1 cellular context compared by ENCODE assay signal in genomic region chr6:111794716-111795452, GRCh38.
TF ChIP-seq lines count a peak whose summit lies in the region.

No MANE protein-coding gene starts in this region.

TF ChIP-seq in HepG2, 621 proteins besides CTCF, POLR2A, EP300 and RAD21 (continued from another document and continues in another):
- TF ChIP-seq, protein P1, sequence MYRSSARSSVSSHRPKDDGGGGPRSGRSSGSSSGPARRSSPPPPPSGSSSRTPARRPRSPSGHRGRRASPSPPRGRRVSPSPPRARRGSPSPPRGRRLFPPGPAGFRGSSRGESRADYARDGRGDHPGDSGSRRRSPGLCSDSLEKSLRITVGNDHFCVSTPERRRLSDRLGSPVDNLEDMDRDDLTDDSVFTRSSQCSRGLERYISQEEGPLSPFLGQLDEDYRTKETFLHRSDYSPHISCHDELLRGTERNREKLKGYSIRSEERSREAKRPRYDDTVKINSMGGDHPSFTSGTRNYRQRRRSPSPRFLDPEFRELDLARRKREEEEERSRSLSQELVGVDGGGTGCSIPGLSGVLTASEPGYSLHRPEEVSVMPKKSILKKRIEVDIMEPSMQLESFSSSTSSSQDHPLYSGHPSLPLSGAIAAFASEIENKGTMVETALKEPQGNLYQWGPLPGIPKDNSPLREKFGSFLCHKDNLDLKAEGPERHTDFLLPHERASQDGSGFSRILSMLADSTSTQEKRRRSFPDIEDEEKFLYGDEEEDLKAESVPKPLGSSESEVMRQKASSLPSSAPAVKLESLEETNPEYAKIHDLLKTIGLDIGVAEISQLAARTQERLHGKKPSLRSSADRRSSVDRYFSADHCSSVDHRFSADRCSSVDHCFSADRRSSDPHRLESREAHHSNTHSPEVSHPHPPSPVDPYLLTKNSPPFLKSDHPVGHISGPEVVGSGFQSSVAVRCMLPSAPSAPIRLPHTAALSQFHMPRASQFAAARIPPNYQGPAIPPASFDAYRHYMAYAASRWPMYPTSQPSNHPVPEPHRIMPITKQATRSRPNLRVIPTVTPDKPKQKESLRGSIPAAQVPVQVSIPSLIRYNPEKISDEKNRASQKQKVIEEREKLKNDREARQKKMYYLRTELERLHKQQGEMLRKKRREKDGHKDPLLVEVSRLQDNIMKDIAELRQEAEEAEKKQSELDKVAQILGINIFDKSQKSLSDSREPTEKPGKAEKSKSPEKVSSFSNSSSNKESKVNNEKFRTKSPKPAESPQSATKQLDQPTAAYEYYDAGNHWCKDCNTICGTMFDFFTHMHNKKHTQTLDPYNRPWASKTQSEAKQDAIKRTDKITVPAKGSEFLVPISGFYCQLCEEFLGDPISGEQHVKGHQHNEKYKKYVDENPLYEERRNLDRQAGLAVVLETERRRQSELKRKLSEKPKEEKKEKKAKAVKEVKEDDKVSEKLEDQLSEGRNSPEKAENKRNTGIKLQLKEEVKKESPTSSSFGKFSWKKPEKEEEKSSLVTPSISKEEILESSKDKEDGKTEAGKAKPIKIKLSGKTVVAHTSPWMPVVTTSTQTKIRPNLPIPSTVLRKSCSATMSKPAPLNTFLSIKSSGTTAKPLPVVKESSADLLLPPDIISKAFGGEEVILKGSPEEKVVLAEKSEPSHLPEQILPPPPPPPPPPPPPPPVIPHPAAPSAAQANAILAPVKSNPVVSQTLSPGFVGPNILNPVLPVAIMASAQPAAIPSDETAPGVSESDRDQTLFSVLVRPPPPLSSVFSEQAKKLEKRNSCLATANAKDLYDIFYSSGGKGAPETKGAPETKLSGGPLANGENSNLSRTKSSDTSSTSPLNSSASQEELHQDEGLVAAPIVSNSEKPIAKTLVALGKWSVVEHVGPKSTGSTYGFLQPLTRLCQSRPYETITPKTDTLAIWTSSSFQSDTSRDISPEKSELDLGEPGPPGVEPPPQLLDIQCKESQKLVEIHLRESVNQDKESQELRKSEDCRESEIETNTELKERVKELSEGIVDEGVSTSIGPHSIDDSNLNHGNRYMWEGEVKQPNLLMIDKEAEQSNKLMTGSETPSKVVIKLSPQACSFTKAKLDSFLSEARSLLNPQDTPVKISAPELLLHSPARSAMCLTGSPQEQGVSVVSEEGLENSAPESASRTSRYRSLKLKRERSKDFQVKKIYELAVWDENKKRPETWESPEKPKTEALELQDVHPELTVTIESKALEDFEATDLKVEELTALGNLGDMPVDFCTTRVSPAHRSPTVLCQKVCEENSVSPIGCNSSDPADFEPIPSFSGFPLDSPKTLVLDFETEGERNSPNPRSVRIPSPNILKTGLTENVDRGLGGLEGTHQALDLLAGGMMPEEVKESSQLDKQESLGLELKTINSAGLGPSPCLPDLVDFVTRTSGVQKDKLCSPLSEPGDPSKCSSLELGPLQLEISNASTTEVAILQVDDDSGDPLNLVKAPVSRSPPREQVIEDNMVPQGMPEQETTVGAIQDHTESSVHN (CRISPR knock-in tag; IDR thresholded peaks at IDR 0.05), result no peak
- TF ChIP-seq ZBTB4 (CRISPR knock-in tag; IDR thresholded peaks at IDR 0.05; ENCODE audit: borderline replicate concordance), result no peak
- no peak for TF ChIP-seq ZNF652 (CRISPR knock-in tag; IDR thresholded peaks at IDR 0.05; ENCODE audit: borderline replicate concordance, low read depth)
- no peak for TF ChIP-seq ATF3 (CRISPR knock-in tag; IDR thresholded peaks at IDR 0.05)
- TF ChIP-seq JUND (CRISPR knock-in tag; IDR thresholded peaks at IDR 0.05), result no peak
- TF ChIP-seq HNRNPL (IDR thresholded peaks at IDR 0.05; ENCODE audit: low read depth, low read length), result no peak
- TF ChIP-seq PRPF4 (IDR thresholded peaks at IDR 0.05; ENCODE audit: low read depth, low read length, poor library complexity, severe bottlenecking), result no peak
- no peak for TF ChIP-seq ZNF776 (CRISPR knock-in tag; IDR thresholded peaks at IDR 0.05)
- TF ChIP-seq MEIS2 (CRISPR knock-in tag; IDR thresholded peaks at IDR 0.05), result no peak
- TF ChIP-seq AGO2 (optimal IDR thresholded peaks at IDR 0.05; ENCODE audit: low read depth, low read length), result no peak
- TF ChIP-seq NFRKB (IDR thresholded peaks at IDR 0.05), result no peak
- TF ChIP-seq, protein P2, sequence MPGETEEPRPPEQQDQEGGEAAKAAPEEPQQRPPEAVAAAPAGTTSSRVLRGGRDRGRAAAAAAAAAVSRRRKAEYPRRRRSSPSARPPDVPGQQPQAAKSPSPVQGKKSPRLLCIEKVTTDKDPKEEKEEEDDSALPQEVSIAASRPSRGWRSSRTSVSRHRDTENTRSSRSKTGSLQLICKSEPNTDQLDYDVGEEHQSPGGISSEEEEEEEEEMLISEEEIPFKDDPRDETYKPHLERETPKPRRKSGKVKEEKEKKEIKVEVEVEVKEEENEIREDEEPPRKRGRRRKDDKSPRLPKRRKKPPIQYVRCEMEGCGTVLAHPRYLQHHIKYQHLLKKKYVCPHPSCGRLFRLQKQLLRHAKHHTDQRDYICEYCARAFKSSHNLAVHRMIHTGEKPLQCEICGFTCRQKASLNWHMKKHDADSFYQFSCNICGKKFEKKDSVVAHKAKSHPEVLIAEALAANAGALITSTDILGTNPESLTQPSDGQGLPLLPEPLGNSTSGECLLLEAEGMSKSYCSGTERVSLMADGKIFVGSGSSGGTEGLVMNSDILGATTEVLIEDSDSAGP (CRISPR knock-in tag; IDR thresholded peaks at IDR 0.05; ENCODE audit: borderline replicate concordance), result no peak
- TF ChIP-seq, protein P3, sequence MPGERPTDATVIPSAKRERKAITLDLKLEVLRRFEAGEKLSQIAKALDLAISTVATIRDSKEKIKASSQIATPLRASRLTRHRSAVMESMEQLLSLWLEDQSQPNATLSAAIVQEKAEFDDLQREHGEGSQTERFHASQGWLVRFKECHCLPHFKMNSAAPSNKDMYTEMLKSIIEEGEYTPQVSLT (CRISPR knock-in tag; IDR thresholded peaks at IDR 0.05; ENCODE audit: borderline replicate concordance, low read depth), result no peak
- TF ChIP-seq ZNF484 (CRISPR knock-in tag; IDR thresholded peaks at IDR 0.05; ENCODE audit: borderline replicate concordance, low read depth), result no peak
- no peak for TF ChIP-seq TCF7 (IDR thresholded peaks at IDR 0.05; ENCODE audit: low read depth)
- no peak for TF ChIP-seq NCOA5 (CRISPR knock-in tag; IDR thresholded peaks at IDR 0.05)
- TF ChIP-seq ZNF619 (CRISPR knock-in tag; IDR thresholded peaks at IDR 0.05), result no peak
- TF ChIP-seq RXRB (CRISPR knock-in tag; IDR thresholded peaks at IDR 0.05; ENCODE audit: borderline replicate concordance), result peak; percentile 65; the same call in 1 of the 2 replicates
- no peak for TF ChIP-seq RORA (CRISPR knock-in tag; IDR thresholded peaks at IDR 0.05)
- TF ChIP-seq ESRRA (CRISPR knock-in tag; IDR thresholded peaks at IDR 0.05; ENCODE audit: low read depth), result no peak
- TF ChIP-seq ZNF780A (CRISPR knock-in tag; IDR thresholded peaks at IDR 0.05), result no peak
- TF ChIP-seq, protein P4, sequence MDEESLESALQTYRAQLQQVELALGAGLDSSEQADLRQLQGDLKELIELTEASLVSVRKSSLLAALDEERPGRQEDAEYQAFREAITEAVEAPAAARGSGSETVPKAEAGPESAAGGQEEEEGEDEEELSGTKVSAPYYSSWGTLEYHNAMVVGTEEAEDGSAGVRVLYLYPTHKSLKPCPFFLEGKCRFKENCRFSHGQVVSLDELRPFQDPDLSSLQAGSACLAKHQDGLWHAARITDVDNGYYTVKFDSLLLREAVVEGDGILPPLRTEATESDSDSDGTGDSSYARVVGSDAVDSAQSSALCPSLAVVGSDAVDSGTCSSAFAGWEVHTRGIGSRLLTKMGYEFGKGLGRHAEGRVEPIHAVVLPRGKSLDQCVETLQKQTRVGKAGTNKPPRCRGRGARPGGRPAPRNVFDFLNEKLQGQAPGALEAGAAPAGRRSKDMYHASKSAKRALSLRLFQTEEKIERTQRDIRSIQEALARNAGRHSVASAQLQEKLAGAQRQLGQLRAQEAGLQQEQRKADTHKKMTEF (CRISPR knock-in tag; IDR thresholded peaks at IDR 0.05), result no peak
- no peak for TF ChIP-seq HNRNPK (IDR thresholded peaks at IDR 0.05; ENCODE audit: low read depth, low read length, poor library complexity, severe bottlenecking)
- no peak for TF ChIP-seq RARG (CRISPR knock-in tag; IDR thresholded peaks at IDR 0.05; ENCODE audit: low read depth)
- no peak for TF ChIP-seq ZNF292 (CRISPR knock-in tag; IDR thresholded peaks at IDR 0.05; ENCODE audit: borderline replicate concordance, low read depth)
- no peak for TF ChIP-seq ZNF577 (CRISPR knock-in tag; IDR thresholded peaks at IDR 0.05; ENCODE audit: borderline replicate concordance, low read depth)
- TF ChIP-seq RFX3 (CRISPR knock-in tag; IDR thresholded peaks at IDR 0.05), result no peak
- no peak for TF ChIP-seq ZKSCAN5 (CRISPR knock-in tag; IDR thresholded peaks at IDR 0.05)
- TF ChIP-seq RXRA (CRISPR knock-in tag; IDR thresholded peaks at IDR 0.05), result no peak
- TF ChIP-seq ZNF570 (CRISPR knock-in tag; IDR thresholded peaks at IDR 0.05; ENCODE audit: borderline replicate concordance), result no peak
- no peak for TF ChIP-seq IRF2 (CRISPR knock-in tag; IDR thresholded peaks at IDR 0.05)
- no peak for TF ChIP-seq GLI4 (CRISPR knock-in tag; IDR thresholded peaks at IDR 0.05; ENCODE audit: borderline replicate concordance)
- peak; percentile 92; the same call in 1 of the 2 replicates for TF ChIP-seq THRA (CRISPR knock-in tag; IDR thresholded peaks at IDR 0.05; ENCODE audit: borderline replicate concordance)
- TF ChIP-seq ZNF44 (CRISPR knock-in tag; IDR thresholded peaks at IDR 0.05), result no peak
- TF ChIP-seq SNAPC2 (CRISPR knock-in tag; IDR thresholded peaks at IDR 0.05), result no peak
- TF ChIP-seq, protein P5, sequence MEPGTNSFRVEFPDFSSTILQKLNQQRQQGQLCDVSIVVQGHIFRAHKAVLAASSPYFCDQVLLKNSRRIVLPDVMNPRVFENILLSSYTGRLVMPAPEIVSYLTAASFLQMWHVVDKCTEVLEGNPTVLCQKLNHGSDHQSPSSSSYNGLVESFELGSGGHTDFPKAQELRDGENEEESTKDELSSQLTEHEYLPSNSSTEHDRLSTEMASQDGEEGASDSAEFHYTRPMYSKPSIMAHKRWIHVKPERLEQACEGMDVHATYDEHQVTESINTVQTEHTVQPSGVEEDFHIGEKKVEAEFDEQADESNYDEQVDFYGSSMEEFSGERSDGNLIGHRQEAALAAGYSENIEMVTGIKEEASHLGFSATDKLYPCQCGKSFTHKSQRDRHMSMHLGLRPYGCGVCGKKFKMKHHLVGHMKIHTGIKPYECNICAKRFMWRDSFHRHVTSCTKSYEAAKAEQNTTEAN (CRISPR knock-in tag; conservative IDR thresholded peaks at IDR 0.05), result no peak
- TF ChIP-seq ZNF326 (CRISPR knock-in tag; IDR thresholded peaks at IDR 0.05; ENCODE audit: borderline replicate concordance), result no peak
- no peak for TF ChIP-seq PLSCR1 (CRISPR knock-in tag; IDR thresholded peaks at IDR 0.05; ENCODE audit: borderline replicate concordance)
- 0 out of 2 replicates have a peak, but pooled peaks have one; percentile 56 for TF ChIP-seq SRF (IDR thresholded peaks at IDR 0.05; ENCODE audit: low read depth, low read length)
- TF ChIP-seq AGO1 (IDR thresholded peaks at IDR 0.05; ENCODE audit: low read depth, low read length, poor library complexity, severe bottlenecking), result no peak
- no peak for TF ChIP-seq MIER3 (CRISPR knock-in tag; IDR thresholded peaks at IDR 0.05; ENCODE audit: borderline replicate concordance)
- TF ChIP-seq CSRNP2 (CRISPR knock-in tag; conservative IDR thresholded peaks at IDR 0.05; ENCODE audit: low read depth), result no peak
- no peak for TF ChIP-seq PHF5A (CRISPR knock-in tag; IDR thresholded peaks at IDR 0.05; ENCODE audit: low read depth, unreplicated experiment)
- TF ChIP-seq ZNF329 (CRISPR knock-in tag; IDR thresholded peaks at IDR 0.05; ENCODE audit: low read depth), result no peak
- no peak for TF ChIP-seq NFYC (CRISPR knock-in tag; IDR thresholded peaks at IDR 0.05)
